In genomic region chr22:39416319-39416718, GRCh38 we compare ENCODE assay signal across 1 cellular context.
TF ChIP-seq lines count a peak whose summit lies in the region.

No MANE protein-coding gene starts in this region.

TF ChIP-seq in HEK293, 187 proteins besides CTCF, POLR2A, EP300 and RAD21 (continued from another document):
- peak; percentile 78 for TF ChIP-seq ZIC2 (tag by site-specific recombination; IDR thresholded peaks at IDR 0.05)
- TF ChIP-seq ZNF501 (tag by site-specific recombination; IDR thresholded peaks at IDR 0.05) = no peak
